ENCODE assay signal across 2 cellular contexts in the genomic region with DNA sequence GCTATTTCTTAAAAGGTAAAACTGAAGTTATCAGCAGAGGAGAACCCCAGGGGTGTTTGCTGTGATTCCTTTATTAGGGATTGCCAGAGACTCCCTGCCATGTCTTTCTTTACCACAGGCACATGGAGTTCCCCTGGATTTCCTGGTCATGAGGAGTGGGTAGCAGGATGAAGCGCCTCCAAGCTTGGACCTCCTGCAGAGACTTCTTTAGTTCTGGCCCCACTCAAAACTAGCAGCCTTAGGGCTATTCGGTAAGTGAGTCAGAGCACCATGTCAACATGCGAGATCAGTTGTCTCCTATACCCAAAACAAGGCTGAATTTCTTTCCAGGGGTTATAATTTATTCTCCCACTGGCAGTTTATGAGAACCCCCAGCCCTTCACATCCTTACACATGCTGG.
TF ChIP-seq lines count a peak whose summit lies in the region.

No MANE protein-coding gene starts in this region.

TF ChIP-seq in H1, 55 proteins besides CTCF, POLR2A, EP300 and RAD21:
- TF ChIP-seq JUN (IDR thresholded peaks at IDR 0.05; ENCODE audit: low read depth, low read length) (no peak), HDAC2 (IDR thresholded peaks at IDR 0.05; ENCODE audit: borderline replicate concordance in 1 of 2, low read depth in 2 of 2, low read length in 2 of 2) (0 out of 4 replicates have a peak, but pooled peaks of 1 of the 2 experiments have one; percentile 11)
- TF ChIP-seq, protein P1, sequence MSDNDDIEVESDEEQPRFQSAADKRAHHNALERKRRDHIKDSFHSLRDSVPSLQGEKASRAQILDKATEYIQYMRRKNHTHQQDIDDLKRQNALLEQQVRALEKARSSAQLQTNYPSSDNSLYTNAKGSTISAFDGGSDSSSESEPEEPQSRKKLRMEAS (IDR thresholded peaks at IDR 0.05), result 0 out of 2 replicates have a peak, but pooled peaks have one; percentile 28

TF ChIP-seq in GM12891, 5 proteins besides CTCF, POLR2A, EP300 and RAD21:
- TF ChIP-seq POU2F2 (IDR thresholded peaks at IDR 0.05; ENCODE audit: low read depth, low read length) (no peak), PAX5 (IDR thresholded peaks at IDR 0.05; ENCODE audit: insufficient read depth, low read length, severe bottlenecking) (no peak), POLR2AphosphoS5 (IDR thresholded peaks at IDR 0.05; ENCODE audit: low read depth, low read length) (no peak), SPI1 (IDR thresholded peaks at IDR 0.05; ENCODE audit: low read depth, low read length) (no peak), TAF1 (IDR thresholded peaks at IDR 0.05; ENCODE audit: low read depth, low read length) (no peak)
